16 cellular contexts compared by ENCODE assay signal in genomic region chr3:171101982-171102610, GRCh38.
A peak's percentile ranks its signal among the peaks of the same experiment; 100 is the strongest.
DNase-seq lines count a peak whose midpoint lies in the region; ATAC-seq and TF ChIP-seq lines count a peak whose summit lies in the region.
"Had no signal": no experiment of that assay in that cellular context is flagged by ENCODE, and none has a peak within 500 bp of the region (broad histone marks: within the 10 kb centered on the region; RNA-seq: fewer than 3 reads in every experiment).

No MANE protein-coding gene starts in this region.

- no peak overlapping the region for H3K9ac ChIP-seq in adipocyte (ENCODE audit: low read length)
- H3K9ac ChIP-seq: parathyroid adenoma had no signal

- no peak overlapping the region for H3K27ac ChIP-seq in foreskin keratinocyte
- H3K27ac ChIP-seq: parathyroid adenoma had no signal

- no peaks in the 10 kb centered on the region for H3K4me1 Mint-ChIP-seq in endothelial cell (ENCODE audit: unreplicated experiment)

- H3K36me3 Mint-ChIP-seq in endothelial cell (ENCODE audit: low read depth, unreplicated experiment): peaks cover 29% of the 10 kb centered on the region

- H3K36me3 ChIP-seq in adipocyte (ENCODE audit: control insufficient read depth, insufficient read depth, low read length, severe bottlenecking): no peaks in the 10 kb centered on the region

- no peak overlapping the region for H3K4me3 ChIP-seq in adipocyte (ENCODE audit: low read length)

- no peaks in the 10 kb centered on the region for H3K9me3 ChIP-seq in adipocyte (ENCODE audit: control insufficient read depth, low read length)

- no peak overlapping the region for H3K4me3 Mint-ChIP-seq in endothelial cell (ENCODE audit: unreplicated experiment)

- no peaks in the 10 kb centered on the region for H3K9me3 Mint-ChIP-seq in endothelial cell (ENCODE audit: unreplicated experiment)

- ATAC-seq in foreskin keratinocyte: peak; percentile 94
- ATAC-seq in HG02973 (IDR thresholded peaks at IDR 0.05; ENCODE audit: unreplicated experiment): no peak
- ATAC-seq in HG02870 (IDR thresholded peaks at IDR 0.05; ENCODE audit: unreplicated experiment): no peak
- no peak for ATAC-seq in HG02970 (IDR thresholded peaks at IDR 0.05; ENCODE audit: low FRiP score, unreplicated experiment)

- no peak overlapping the region for H3K27ac Mint-ChIP-seq in endothelial cell (ENCODE audit: unreplicated experiment)

- peaks cover 3% of the 10 kb centered on the region for H3K27me3 Mint-ChIP-seq in endothelial cell (ENCODE audit: unreplicated experiment)

- peak; percentile 56 for DNase-seq in AG08396 (ENCODE audit: low spot score)
- DNase-seq in HS-5 (ENCODE audit: low read depth): peak; percentile 83
- peak; percentile 46 for DNase-seq in adipocyte (ENCODE audit: low read depth)
- peak; percentile 30 to 51 for DNase-seq in foreskin keratinocyte
- no peak for DNase-seq in endothelial cell (ENCODE audit: low spot score)
- DNase-seq: activated effector memory CD4-positive, alpha-beta T cell treated with Interleukin-2 at 50 U/mL for 16 hours; DMS 273 treated with DMSO at 0.1 percent for 48 hours; effector CD4-positive, alpha-beta T cell; head of caudate nucleus; left cardiac atrium; MV-4-11; stimulated activated CD4-positive, alpha-beta T cell treated with anti-CD3 and anti-CD28 coated beads, Interleukin-12 subunit alpha, Interleukin-12 subunit beta, amount 100 ng/mL, for 4 hours had no signal

- H3K4me1 ChIP-seq in adipocyte (ENCODE audit: control insufficient read depth, insufficient read depth, low read length) (peaks cover 24% of the 10 kb centered on the region), foreskin keratinocyte (no peaks in the 10 kb centered on the region)
- H3K4me1 ChIP-seq: parathyroid adenoma had no signal

- no peak for TF ChIP-seq CTCF in foreskin keratinocyte (conservative IDR thresholded peaks at IDR 0.05)
- no peak for TF ChIP-seq CTCF in endothelial cell (IDR thresholded peaks at IDR 0.05; ENCODE audit: unreplicated experiment)

- no peaks in the 10 kb centered on the region for H3K27me3 ChIP-seq in adipocyte (replicated peaks; ENCODE audit: control insufficient read depth, insufficient read depth, low read length)
- H3K27me3 ChIP-seq in foreskin keratinocyte: no peaks in the 10 kb centered on the region
